In the genomic region with DNA sequence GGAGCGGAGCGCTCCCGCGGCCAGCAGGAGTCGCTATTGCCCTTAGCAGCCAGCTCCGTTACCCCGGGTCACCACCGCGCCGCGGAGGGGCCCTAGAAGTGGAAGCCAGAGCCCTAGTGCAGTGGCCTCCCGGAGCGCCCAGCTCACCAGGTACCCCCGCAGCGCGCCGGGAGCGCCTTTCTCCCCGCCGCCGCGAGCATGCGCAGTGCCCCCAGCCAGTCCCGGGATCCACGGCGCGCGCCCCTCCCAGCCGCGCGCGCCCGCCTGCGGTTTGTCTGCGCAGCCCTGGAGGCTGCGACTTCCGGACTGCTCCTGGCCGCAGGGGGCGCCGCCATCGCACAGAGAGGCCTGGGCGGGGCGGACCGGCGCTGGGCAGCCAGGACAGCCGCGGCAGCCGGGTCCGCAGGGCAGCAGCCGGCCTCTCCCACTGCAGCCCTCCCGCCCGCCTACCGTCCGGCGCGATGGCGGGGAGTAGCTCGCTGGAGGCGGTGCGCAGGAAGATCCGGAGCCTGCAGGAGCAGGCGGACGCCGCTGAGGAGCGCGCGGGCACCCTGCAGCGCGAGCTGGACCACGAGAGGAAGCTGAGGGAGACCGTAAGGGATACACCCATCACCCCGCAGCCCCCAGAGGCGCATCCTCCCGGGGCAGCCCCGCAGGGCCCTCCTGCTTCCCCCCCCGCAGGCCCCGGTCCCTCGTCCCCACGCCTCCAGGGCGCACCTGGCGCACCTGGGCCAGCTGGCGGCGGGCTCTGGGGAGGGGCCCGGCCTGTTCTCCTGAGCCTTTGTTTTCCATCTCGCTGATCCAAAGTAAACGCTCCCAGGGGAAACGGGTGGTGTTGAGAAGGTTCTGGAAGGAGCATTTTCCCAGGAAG, we compare ENCODE assay signal across 8 cellular contexts. TPM values are rescaled to one million over a fixed set of nuclear protein-coding genes. Genes with fewer than 3 reads are reported as not detected.
DNase-seq lines count a peak whose midpoint lies in the region; ATAC-seq lines count a peak whose summit lies in the region.

No MANE protein-coding gene starts in this region.

- peak; percentile 68 to 77 for DNase-seq in AML-193 (lab: John Stamatoyannopoulos, UW)
- DNase-seq in NCI-H446 treated with DMSO at 0.1 percent for 48 hours (lab: John Stamatoyannopoulos, UW): peak; percentile 60
- DNase-seq in activated CD4-positive, alpha-beta T cell treated with anti-CD3 and anti-CD28 coated beads for 36 hours: peak; percentile 91
- peak; percentile 98 for DNase-seq in left kidney (ENCODE audit: low read depth, low spot score)
- DNase-seq in stimulated activated CD4-positive, alpha-beta T cell treated with anti-CD3 and anti-CD28 coated beads, Interleukin-1b, Interleukin-23, amount 100 ng/mL, for 48 hours: peak; percentile 86

- no peaks in the 10 kb centered on the region for H3K9me3 Mint-ChIP-seq in activated CD4-positive, alpha-beta T cell treated with anti-CD3 and anti-CD28 coated beads for 36 hours (ENCODE audit: low read depth)

- POLR2A ChIA-PET in activated CD4-positive, alpha-beta T cell treated with anti-CD3 and anti-CD28 coated beads for 36 hours (lab: Charles Lee): no interaction called here

- peak overlapping the region; percentile 74 for H3K27ac Mint-ChIP-seq in activated CD4-positive, alpha-beta T cell treated with anti-CD3 and anti-CD28 coated beads for 36 hours

- ATAC-seq in GM19043 (IDR thresholded peaks at IDR 0.05; ENCODE audit: low read depth, unreplicated experiment) (peak; percentile 88), HG03354 (IDR thresholded peaks at IDR 0.05; ENCODE audit: poor library complexity, severe bottlenecking, unreplicated experiment) (peak; percentile 89)
- peak; percentile 86 for ATAC-seq in activated CD4-positive, alpha-beta T cell treated with anti-CD3 and anti-CD28 coated beads for 36 hours

- H3K4me3 Mint-ChIP-seq in activated CD4-positive, alpha-beta T cell treated with anti-CD3 and anti-CD28 coated beads for 36 hours: peak overlapping the region; percentile 84

- H3K27ac ChIP-seq in cingulate gyrus (ENCODE audit: low read depth, low read length): peak overlapping the region; percentile 77

- H3K36me3 Mint-ChIP-seq in activated CD4-positive, alpha-beta T cell treated with anti-CD3 and anti-CD28 coated beads for 36 hours (ENCODE audit: low read depth): no peaks in the 10 kb centered on the region

- CTCF ChIA-PET in activated CD4-positive, alpha-beta T cell treated with anti-CD3 and anti-CD28 coated beads for 36 hours (lab: Charles Lee): interaction anchor here (0.6 to 4.2 kb wide), 48 partner anchors 9 to 1534 kb away, joined by 3 to 61 read pairs (median 4); a partner anchor contains a TSS

- intact Hi-C loops in activated CD4-positive, alpha-beta T cell treated with anti-CD3 and anti-CD28 coated beads for 36 hours (cut with DNase I, micrococcal nuclease): loop anchor here (1.0 to 10.0 kb wide), 11 partner anchors 45 to 986 kb away; a partner anchor contains a TSS

- peaks cover 35% of the 10 kb centered on the region for H3K27me3 Mint-ChIP-seq in activated CD4-positive, alpha-beta T cell treated with anti-CD3 and anti-CD28 coated beads for 36 hours

- H3K4me1 Mint-ChIP-seq in activated CD4-positive, alpha-beta T cell treated with anti-CD3 and anti-CD28 coated beads for 36 hours: peaks cover 17% of the 10 kb centered on the region

RNA-seq across cellular contexts. Expression of a gene that starts 5.8 kb away (rescaled TPM):
- 1 to 10 TPM; 7.6 to 8.9 TPM for total RNA-seq in activated CD4-positive, alpha-beta T cell treated with anti-CD3 and anti-CD28 coated beads for 36 hours

Comparison
In these comparisons a context has a peak if more than half of its experiments do, and no peak if none do; other contexts are left out.
1. Peak in every context shown above with its lines: DNase-seq, ATAC-seq and H3K27ac ChIP-seq.